ENCODE assay signal across 14 cellular contexts in the genomic region with DNA sequence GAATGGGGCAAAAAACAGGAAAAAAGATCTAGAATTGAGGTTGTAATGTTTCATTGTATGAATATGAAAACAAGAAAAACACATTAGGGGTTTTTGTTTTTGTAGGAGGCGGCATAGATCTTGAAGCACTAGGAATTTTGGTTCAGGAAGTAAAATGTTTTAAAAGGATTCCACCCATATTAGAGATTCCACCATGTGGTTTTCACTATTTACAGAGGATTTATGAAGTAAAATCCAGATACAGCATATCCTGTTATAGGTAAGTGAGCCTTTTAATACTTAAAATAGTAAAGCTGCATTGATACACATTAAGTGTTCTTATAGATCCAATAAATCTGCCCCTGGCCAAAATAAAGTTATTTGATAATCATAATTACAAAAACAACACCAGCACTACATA.
A peak's percentile ranks its signal among the peaks of the same experiment; 100 is the strongest.
DNase-seq lines count a peak whose midpoint lies in the region; ATAC-seq, FAIRE-seq and TF ChIP-seq lines count a peak whose summit lies in the region.
"Had no signal": no experiment of that assay in that cellular context is flagged by ENCODE, and none has a peak within 500 bp of the region (broad histone marks: within the 10 kb centered on the region; RNA-seq: fewer than 3 reads in every experiment).

No MANE protein-coding gene starts in this region.

- no peak for TF ChIP-seq EP300 in tibial nerve (IDR thresholded peaks at IDR 0.05)

- no peak overlapping the region for H3K9ac ChIP-seq in PC-3 (ENCODE audit: low read length)
- H3K9ac ChIP-seq: BLaER1 had no signal

- CTCF ChIA-PET in PC-3 (lab: Charles Lee): no interaction called here

- H4K20me1 ChIP-seq in PC-3 (ENCODE audit: low read length): 0 out of 2 replicates have a peak, but pooled peaks cover 2% of the 10 kb centered on the region
- H4K20me1 ChIP-seq: BLaER1 had no signal

- H3K4me1 ChIP-seq in PC-3 (ENCODE audit: insufficient read depth, low read length): peaks cover 46% of the 10 kb centered on the region
- H3K4me1 ChIP-seq in tibial nerve: peaks cover 0 to 10% (median 0%) of the 10 kb centered on the region in 4 donors
- H3K4me1 ChIP-seq: BLaER1 had no signal

- in situ Hi-C loops in ACHN (cut with HindIII; ENCODE audit: low pct_ligation_motif_present, low pct_unique_long_range_greater_than_20kb, low sequenced_read_pairs): no loop called here

- H3K27ac ChIP-seq in PC-3 (ENCODE audit: low read length): peak overlapping the region; percentile 39
- H3K27ac ChIP-seq in tibial nerve: no peak overlapping the region
- H3K27ac ChIP-seq: BLaER1 had no signal

- WGBS in tibial nerve, 2 donors: 49 to 52% methylated on average over 1 of the region's 1 CpG

- H3F3A ChIP-seq in PC-3 (ENCODE audit: low read length, unreplicated experiment): no peaks in the 10 kb centered on the region

- peak; percentile 38 for FAIRE-seq in islet of Langerhans (lab: Jason Lieb, UNC)

- H3K4me2 ChIP-seq in PC-3 (ENCODE audit: low read length): peak overlapping the region; percentile 72
- H3K4me2 ChIP-seq: BLaER1 had no signal

- H3K9me2 ChIP-seq in PC-3 (replicated peaks; ENCODE audit: low read length): no peaks in the 10 kb centered on the region

- no peaks in the 10 kb centered on the region for H3K27me3 ChIP-seq in PC-3 (ENCODE audit: low read length)
- H3K27me3 ChIP-seq in tibial nerve: no peaks in the 10 kb centered on the region
- H3K27me3 ChIP-seq: BLaER1 had no signal

- no peak overlapping the region for H2AFZ ChIP-seq in PC-3 (ENCODE audit: low read length)

- no peaks in the 10 kb centered on the region for H3K9me3 ChIP-seq in PC-3 (ENCODE audit: low read length)
- no peaks in the 10 kb centered on the region for H3K9me3 ChIP-seq in tibial nerve
- H3K9me3 ChIP-seq: HAP-1 had no signal

- peak; percentile 65 for ATAC-seq in PC-3
- ATAC-seq in GM18861 (IDR thresholded peaks at IDR 0.05; ENCODE audit: unreplicated experiment): no peak

- no TSS peak for BruUV-seq in PC-3 (replicated peaks; lab: Mats Ljungman, UMichigan)

- TF ChIP-seq CTCF in AG10803 (conservative IDR thresholded peaks at IDR 0.05; ENCODE audit: low read length) (no peak), PC-3 (conservative IDR thresholded peaks at IDR 0.05; ENCODE audit: low read depth, low read length) (no peak), tibial nerve (IDR thresholded peaks at IDR 0.05) (no peak)

- H3K79me2 ChIP-seq in PC-3 (ENCODE audit: low read length): peaks cover 9% of the 10 kb centered on the region; the same call in 1 of the 2 replicates

- H3K36me3 ChIP-seq in PC-3 (ENCODE audit: low read depth, low read length) (no peaks in the 10 kb centered on the region; the same call in 1 of the 2 replicates), tibial nerve (peaks cover 0 to 31% (median 0%) of the 10 kb centered on the region in 3 donors)

- intact Hi-C loops in PC-3 (cut with micrococcal nuclease): loop anchor here (5.0 kb wide), 1 partner anchor 60 kb away; no protein-coding TSS in a partner anchor

- POLR2A ChIA-PET in PC-3 (lab: Charles Lee; ENCODE audit: unreplicated experiment): no interaction called here

- peak; percentile 16 for DNase-seq in AG10803 (ENCODE audit: low read depth)
- peak; percentile 51 for DNase-seq in DMS53 treated with DMSO at 0.1 percent for 48 hours (lab: John Stamatoyannopoulos, UW; ENCODE audit: unreplicated experiment)
- DNase-seq in PC-3: peak; percentile 60
- no peak for DNase-seq in ACHN
- DNase-seq in tibial nerve (ENCODE audit: low spot score in 2 of 2): no peak
- DNase-seq: NCI-H1048; NCI-H1694; NCI-H2107; NCI-H345; NK-92 treated with Interleukin-12 subunit alpha and Interleukin-12 subunit beta, amount 100 ng/mL, for 24 hours had no signal

- no peak for TF ChIP-seq POLR2A in tibial nerve (IDR thresholded peaks at IDR 0.05)

- H3K4me3 ChIP-seq in AG10803 (ENCODE audit: low read length) (no peak overlapping the region), PC-3 (ENCODE audit: low read length) (peak overlapping the region; percentile 40; the same call in 1 of the 2 replicates), tibial nerve (no peak overlapping the region)
- H3K4me3 ChIP-seq: BLaER1, HAP-1 had no signal

Comparison
In these comparisons a context has a peak if more than half of its experiments do, and no peak if none do; other contexts are left out.
1. DNase-seq: peak in AG10803 (single experiment), DMS53 treated with DMSO at 0.1 percent for 48 hours (single experiment) and PC-3 (single experiment); none in ACHN (single experiment) and tibial nerve (0 of 2).